In genomic region chrX:132022863-132023116, GRCh38 we compare ENCODE assay signal across 8 cellular contexts. TPM values are rescaled to one million over a fixed set of nuclear protein-coding genes. Genes with fewer than 3 reads are reported as not detected.
A peak's percentile ranks its signal among the peaks of the same experiment; 100 is the strongest.
DNase-seq lines count a peak whose midpoint lies in the region; ATAC-seq and TF ChIP-seq lines count a peak whose summit lies in the region.

No MANE protein-coding gene starts in this region.

- no peaks in the 10 kb centered on the region for H3K9me3 Mint-ChIP-seq in activated naive CD4-positive, alpha-beta T cell treated with anti-CD3 and anti-CD28 coated beads for 36 hours
- H3K9me3 Mint-ChIP-seq in activated naive CD4-positive, alpha-beta T cell treated with anti-CD3 and anti-CD28 coated beads, Interleukin-2, amount 50 U/mL, for 72 hours: no peaks in the 10 kb centered on the region
- no peaks in the 10 kb centered on the region for H3K9me3 Mint-ChIP-seq in type B pancreatic cell

- CTCF ChIA-PET in activated naive CD4-positive, alpha-beta T cell treated with anti-CD3 and anti-CD28 coated beads for 36 hours (lab: Charles Lee): interaction anchor here (0.6 to 1.4 kb wide), 4 partner anchors 47 to 195 kb away, joined by 3 to 4 read pairs (median 3); no protein-coding TSS in a partner anchor

- peaks cover 3% of the 10 kb centered on the region for H3K36me3 Mint-ChIP-seq in activated naive CD4-positive, alpha-beta T cell treated with anti-CD3 and anti-CD28 coated beads for 36 hours (ENCODE audit: low read depth)
- H3K36me3 Mint-ChIP-seq in activated naive CD4-positive, alpha-beta T cell treated with anti-CD3 and anti-CD28 coated beads, Interleukin-2, amount 50 U/mL, for 72 hours: peaks cover 7 to 17% of the 10 kb centered on the region in 2 donors
- H3K36me3 Mint-ChIP-seq in type B pancreatic cell: peaks cover 3% of the 10 kb centered on the region

- no peak for DNase-seq in activated naive CD4-positive, alpha-beta T cell treated with anti-CD3 and anti-CD28 coated beads for 36 hours
- DNase-seq in activated naive CD4-positive, alpha-beta T cell treated with anti-CD3 and anti-CD28 coated beads, Interleukin-2, amount 50 U/mL, for 16 hours: no peak
- DNase-seq in activated naive CD4-positive, alpha-beta T cell treated with anti-CD3 and anti-CD28 coated beads, Interleukin-2, amount 50 U/mL, for 72 hours (ENCODE audit: low spot score in 2 of 2): no peak
- DNase-seq in left lung (no peak), type B pancreatic cell (ENCODE audit: extremely low spot score, unreplicated experiment) (no peak), NCI-H82 treated with DMSO at 0.1 percent for 48 hours (lab: John Stamatoyannopoulos, UW; ENCODE audit: unreplicated experiment) (no peak), NCI-H2107 (lab: John Stamatoyannopoulos, UW) (no peak)

- H3K4me1 Mint-ChIP-seq in activated naive CD4-positive, alpha-beta T cell treated with anti-CD3 and anti-CD28 coated beads for 36 hours (ENCODE audit: low read depth): peaks cover 29% of the 10 kb centered on the region
- peaks cover 33% of the 10 kb centered on the region for H3K4me1 Mint-ChIP-seq in type B pancreatic cell (ENCODE audit: unreplicated experiment)

- H3K36me3 ChIP-seq in left lung: no peaks in the 10 kb centered on the region

- peak overlapping the region in 1 of 2 donors; percentile 91 for H3K27ac ChIP-seq in left lung

- no peaks in the 10 kb centered on the region for H3K4me1 ChIP-seq in left lung

- H3K4me3 ChIP-seq in left lung: peak overlapping the region; percentile 42 to 60

- no peaks in the 10 kb centered on the region for H3K27me3 Mint-ChIP-seq in activated naive CD4-positive, alpha-beta T cell treated with anti-CD3 and anti-CD28 coated beads for 36 hours (ENCODE audit: low read depth)
- H3K27me3 Mint-ChIP-seq in type B pancreatic cell: no peaks in the 10 kb centered on the region

- peak overlapping the region; percentile 91 for H3K4me3 Mint-ChIP-seq in activated naive CD4-positive, alpha-beta T cell treated with anti-CD3 and anti-CD28 coated beads for 36 hours
- H3K4me3 Mint-ChIP-seq in type B pancreatic cell: peak overlapping the region; percentile 100

- H3K9me3 ChIP-seq in left lung: no peaks in the 10 kb centered on the region

- intact Hi-C loops in activated naive CD4-positive, alpha-beta T cell treated with anti-CD3 and anti-CD28 coated beads for 36 hours (cut with micrococcal nuclease): loop anchor here (1.0 to 10.0 kb wide), 9 partner anchors 36 to 1938 kb away; partner anchors contain the start of genes MBNL3 and RAP2C
- intact Hi-C loops in left lung (cut with DNase I): no loop called here

- H3K27me3 ChIP-seq in left lung: peaks cover 12 to 15% of the 10 kb centered on the region in 2 donors

- H3K27ac Mint-ChIP-seq in activated naive CD4-positive, alpha-beta T cell treated with anti-CD3 and anti-CD28 coated beads for 36 hours: peak overlapping the region; percentile 91
- peak overlapping the region; percentile 84 to 98 for H3K27ac Mint-ChIP-seq in activated naive CD4-positive, alpha-beta T cell treated with anti-CD3 and anti-CD28 coated beads, Interleukin-2, amount 50 U/mL, for 72 hours
- peak overlapping the region; percentile 94 for H3K27ac Mint-ChIP-seq in type B pancreatic cell

- ATAC-seq in HG03045 (IDR thresholded peaks at IDR 0.05; ENCODE audit: unreplicated experiment) (peak; percentile 16), left lung (peak; percentile 12)
- ATAC-seq in activated naive CD4-positive, alpha-beta T cell treated with anti-CD3 and anti-CD28 coated beads, Interleukin-2, amount 50 U/mL, for 72 hours: peak; percentile 1 to 39

- TF ChIP-seq CTCF in left lung (IDR thresholded peaks at IDR 0.05) (no peak), type B pancreatic cell (conservative IDR thresholded peaks at IDR 0.05) (no peak)

RNA-seq across cellular contexts. Expression of gene STK26, which starts 0.3 kb away (rescaled TPM):
- 10 to 100 TPM; 54.0 to 55.6 TPM for total RNA-seq in activated naive CD4-positive, alpha-beta T cell treated with anti-CD3 and anti-CD28 coated beads for 36 hours
- 10 to 100 TPM; 60.0 to 80.5 TPM for total RNA-seq in activated naive CD4-positive, alpha-beta T cell treated with anti-CD3 and anti-CD28 coated beads, Interleukin-2, amount 50 U/mL, for 72 hours
- total RNA-seq in left lung: 10 to 100 TPM; 18.0 to 21.2 TPM
- total RNA-seq in type B pancreatic cell (ENCODE audit: low replicate concordance): 50.6 and 64.3 TPM in 2 replicates
